In genomic region chr11:116879789-116880402, GRCh38 we compare ENCODE assay signal across 8 cellular contexts. TPM values are rescaled to one million over a fixed set of nuclear protein-coding genes. Genes with fewer than 3 reads are reported as not detected.
DNase-seq lines count a peak whose midpoint lies in the region; ATAC-seq, FAIRE-seq and TF ChIP-seq lines count a peak whose summit lies in the region.

No MANE protein-coding gene starts in this region.

- no peak for TF ChIP-seq POLR2A in stomach (IDR thresholded peaks at IDR 0.05)

- peaks cover 18% of the 10 kb centered on the region for H3K4me1 ChIP-seq in mammary epithelial cell (ENCODE audit: insufficient read depth, low read length)
- peaks cover 14% of the 10 kb centered on the region for H3K4me1 ChIP-seq in keratinocyte (ENCODE audit: control insufficient read depth, extremely low read depth, insufficient read depth, low read length)
- peaks cover 0 to 23% (median 4%) of the 10 kb centered on the region in 4 donors for H3K4me1 ChIP-seq in stomach

- H3K36me3 ChIP-seq in mammary epithelial cell (ENCODE audit: insufficient read depth, low read length) (peaks cover 3% of the 10 kb centered on the region), keratinocyte (ENCODE audit: control insufficient read depth in 2 of 2, extremely low read depth in 1 of 2, insufficient read depth in 2 of 2, low read length in 2 of 2) (peaks cover 2 to 3% of the 10 kb centered on the region in 2 experiments), stomach (peaks cover 5 to 30% (median 21%) of the 10 kb centered on the region in 4 donors)

- BruUV-seq in mammary epithelial cell (replicated peaks; lab: Mats Ljungman, UMichigan) = no TSS peak

- H2AFZ ChIP-seq in mammary epithelial cell (ENCODE audit: low read depth, low read length) (no peak overlapping the region), keratinocyte (ENCODE audit: control insufficient read depth, low read length) (no peak overlapping the region)

- no peaks in the 10 kb centered on the region for H3K9me3 ChIP-seq in mammary epithelial cell (replicated peaks; ENCODE audit: insufficient read depth, low read length)
- H3K9me3 ChIP-seq in keratinocyte (ENCODE audit: control insufficient read depth, low read depth, low read length) = no peaks in the 10 kb centered on the region
- no peaks in the 10 kb centered on the region for H3K9me3 ChIP-seq in stomach

- intact Hi-C loops in mammary epithelial cell (cut with micrococcal nuclease) = loop anchor here (1.0 to 2.0 kb wide), 3 partner anchors 219 to 346 kb away; partner anchors contain the start of gene SIK3
- intact Hi-C loops in stomach (cut with DNase I; ENCODE audit: low total_unique reads) = loop anchor here (5.0 kb wide), 1 partner anchor 227 kb away; no protein-coding TSS in a partner anchor

- CTCF ChIA-PET in mammary epithelial cell (lab: Charles Lee; ENCODE audit: low non-redundant PET) = interaction anchor here (0.5 to 1.0 kb wide), 5 partner anchors 13 to 219 kb away, joined by 3 to 6 read pairs (median 4); no protein-coding TSS in a partner anchor

- TF ChIP-seq CTCF in mammary epithelial cell (conservative IDR thresholded peaks at IDR 0.05 in 1 of 2, IDR thresholded peaks at IDR 0.05 in 1 of 2; ENCODE audit: extremely low read depth in 1 of 2, insufficient read depth in 1 of 2, low read depth in 1 of 2, low read length in 2 of 2) (peak; percentile 78 to 86), keratinocyte (optimal IDR thresholded peaks at IDR 0.05 in 1 of 3, IDR thresholded peaks at IDR 0.05 in 1 of 3, conservative IDR thresholded peaks at IDR 0.05 in 1 of 3; ENCODE audit: extremely low read depth in 1 of 3, insufficient read depth in 2 of 3, low read length in 3 of 3) (peak; percentile 51 to 71 (median 68)), stomach (IDR thresholded peaks at IDR 0.05) (peak in 5 of 7 experiments; percentile 33 to 74 (median 58))

- DNase-seq in NCI-H2171 treated with DMSO at 0.1 percent for 48 hours (lab: John Stamatoyannopoulos, UW) = peak; percentile 42
- DNase-seq in NCI-H2171 (lab: John Stamatoyannopoulos, UW) = no peak
- peak; percentile 65 for DNase-seq in HTR-8/SVneo (ENCODE audit: insufficient read length, low spot score)
- DNase-seq in NOMO-1 treated with DMSO at 0.1 percent for 48 hours (lab: John Stamatoyannopoulos, UW; ENCODE audit: unreplicated experiment) = peak; percentile 70
- peak; percentile 58 for DNase-seq in mammary epithelial cell
- peak; percentile 9 for DNase-seq in keratinocyte (ENCODE audit: low read depth, low spot score)
- no peak for DNase-seq in stomach

- dilution Hi-C loops in mammary epithelial cell (cut with HindIII; ENCODE audit: low sequenced_read_pairs) = no loop called here
- dilution Hi-C loops in keratinocyte (cut with MboI; ENCODE audit: extremely low pct_ligation_motif_present, low sequenced_read_pairs) = no loop called here

- H3K9ac ChIP-seq in mammary epithelial cell (ENCODE audit: insufficient read depth, low read length) = no peak overlapping the region
- H3K9ac ChIP-seq in keratinocyte (ENCODE audit: control insufficient read depth, extremely low read depth, insufficient read depth, low read length) = no peak overlapping the region

- peaks cover 2% of the 10 kb centered on the region for H3K9me1 ChIP-seq in keratinocyte (ENCODE audit: control insufficient read depth, extremely low read depth, insufficient read depth, low read length)

- H4K20me1 ChIP-seq in mammary epithelial cell (ENCODE audit: insufficient read depth, low read length) = no peaks in the 10 kb centered on the region
- no peaks in the 10 kb centered on the region for H4K20me1 ChIP-seq in keratinocyte (ENCODE audit: control insufficient read depth, extremely low read depth, insufficient read depth, low read length)

- H3K4me3 ChIP-seq in mammary epithelial cell (replicated peaks in 1 of 3; ENCODE audit: insufficient read depth in 1 of 3, low read depth in 2 of 3, low read length in 3 of 3) (no peak overlapping the region), keratinocyte (ENCODE audit: control insufficient read depth in 2 of 3, extremely low read depth in 1 of 3, insufficient read depth in 2 of 3, low read depth in 1 of 3, low read length in 3 of 3) (no peak overlapping the region), stomach (no peak overlapping the region)

- H3K27ac ChIP-seq in mammary epithelial cell (ENCODE audit: insufficient read depth, low read depth, low read length) (no peak overlapping the region), keratinocyte (ENCODE audit: control insufficient read depth, insufficient read depth, low read length) (no peak overlapping the region), stomach (peak overlapping the region in 1 of 5 donors; percentile 38)

- no peak for TF ChIP-seq EP300 in stomach (IDR thresholded peaks at IDR 0.05)

- no peaks in the 10 kb centered on the region for H3K27me3 ChIP-seq in mammary epithelial cell (ENCODE audit: insufficient read depth, low read length)
- no peaks in the 10 kb centered on the region for H3K27me3 ChIP-seq in keratinocyte (ENCODE audit: control insufficient read depth, extremely low read depth, insufficient read depth, low read length)
- no peaks in the 10 kb centered on the region for H3K27me3 ChIP-seq in stomach

- in situ Hi-C loops in mammary epithelial cell (cut with MboI; ENCODE audit: low sequenced_read_pairs in 2 of 2) = loop anchor here in 1 of 2 donors (10.0 kb wide), 1 partner anchor 225 kb away; no protein-coding TSS in a partner anchor

- H3K79me2 ChIP-seq in mammary epithelial cell (ENCODE audit: insufficient read depth, low read length) (no peaks in the 10 kb centered on the region), keratinocyte (ENCODE audit: control insufficient read depth, insufficient read depth, low read length) (no peaks in the 10 kb centered on the region)

- no peak for ATAC-seq in HG03460 (IDR thresholded peaks at IDR 0.05; ENCODE audit: unreplicated experiment)

- no peak for FAIRE-seq in HTR-8/SVneo (lab: Jason Lieb, UNC)
- peak; percentile 79 for FAIRE-seq in keratinocyte (lab: Jason Lieb, UNC)

- H3K4me2 ChIP-seq in mammary epithelial cell (ENCODE audit: insufficient read depth, low read depth, low read length) = no peak overlapping the region
- no peak overlapping the region for H3K4me2 ChIP-seq in keratinocyte (ENCODE audit: control insufficient read depth, extremely low read depth, insufficient read depth, low read depth, low read length)

- WGBS in mammary epithelial cell (ENCODE audit: low coverage, missing lambda C conversion rate) = 36% methylated on average over 3 of the region's 3 CpGs
- 36 to 43% (median 41%) methylated on average over 3 of the region's 3 CpGs for whole genome bisulfite sequencing in stomach, 5 donors

RNA-seq across cellular contexts. Expression of gene APOA1, which starts 42.5 kb away (rescaled TPM):
- not detected for total RNA-seq in mammary epithelial cell
- polyA plus RNA-seq in mammary epithelial cell = 0.06 TPM
- polyA minus RNA-seq in mammary epithelial cell = not detected
- polyA plus RNA-seq in keratinocyte = 0.10 TPM in 1 of 3 replicates, not detected in the others
- 0.56 TPM for polyA plus RNA-seq in keratinocyte (2011; ENCODE audit: low read depth)
- polyA plus RNA-seq in keratinocyte (2011; cell fraction: cytosol; rRNA removed) = not detected in 2 replicates
- 0.28 TPM in 1 of 2 replicates, not detected in the other for polyA plus RNA-seq in keratinocyte (2011; cell fraction: nucleus; rRNA removed)
- polyA plus RNA-seq in keratinocyte (2012; ENCODE audit: low replicate concordance) = 0.25 TPM in 1 of 2 replicates, not detected in the other
- polyA minus RNA-seq in keratinocyte = 0.20 TPM in 1 of 3 replicates, not detected in the others
- not detected for polyA minus RNA-seq in keratinocyte (2011; cell fraction: cytosol; rRNA and poly(A)+ RNA removed)
- 0.53 TPM in 1 of 2 replicates, not detected in the other for polyA minus RNA-seq in keratinocyte (2011; cell fraction: nucleus; rRNA and poly(A)+ RNA removed)
- 10 to 100 TPM in 2 of 5 donors, under 1 TPM in 1, not detected in 2; 0.87 to 73.6 (median 22.9) TPM for total RNA-seq in stomach
- 10 to 100 TPM in 2 of 3 donors, 1 to 10 TPM in 1; 8.7 to 51.0 (median 10.5) TPM for polyA plus RNA-seq in stomach

RNA-seq across cellular contexts. Expression of gene APOC3, which starts 50.2 kb away (rescaled TPM):
- total RNA-seq in mammary epithelial cell (not detected), stomach (10 to 100 TPM in 1 of 5 donors, not detected in 4; 18.9 TPM)
- polyA plus RNA-seq in mammary epithelial cell (not detected), keratinocyte (not detected in 3 replicates), stomach (not detected)
- polyA minus RNA-seq in mammary epithelial cell (not detected), keratinocyte (not detected in 3 replicates)
- polyA plus RNA-seq in keratinocyte (2011; ENCODE audit: low read depth) = not detected
- not detected in 2 replicates for polyA plus RNA-seq in keratinocyte (2011; cell fraction: cytosol; rRNA removed)
- polyA plus RNA-seq in keratinocyte (2011; cell fraction: nucleus; rRNA removed) = not detected in 2 replicates
- not detected in 2 replicates for polyA plus RNA-seq in keratinocyte (2012; ENCODE audit: low replicate concordance)
- polyA minus RNA-seq in keratinocyte (2011; cell fraction: cytosol; rRNA and poly(A)+ RNA removed) = not detected
- not detected in 2 replicates for polyA minus RNA-seq in keratinocyte (2011; cell fraction: nucleus; rRNA and poly(A)+ RNA removed)

RNA-seq across cellular contexts. Expression of gene APOA4, which starts 56.8 kb away (rescaled TPM):
- total RNA-seq in mammary epithelial cell (not detected), stomach (100 to 1,000 TPM in 1 of 5 donors, not detected in 4; 278 TPM)
- polyA plus RNA-seq in mammary epithelial cell (not detected), keratinocyte (not detected in 3 replicates), stomach (under 1 TPM; 0.08 to 0.46 (median 0.44) TPM)
- polyA minus RNA-seq in mammary epithelial cell (not detected), keratinocyte (not detected in 3 replicates)
- polyA plus RNA-seq in keratinocyte (2011; ENCODE audit: low read depth) = not detected
- not detected in 2 replicates for polyA plus RNA-seq in keratinocyte (2011; cell fraction: cytosol; rRNA removed)
- not detected in 2 replicates for polyA plus RNA-seq in keratinocyte (2011; cell fraction: nucleus; rRNA removed)
- polyA plus RNA-seq in keratinocyte (2012; ENCODE audit: low replicate concordance) = not detected in 2 replicates
- polyA minus RNA-seq in keratinocyte (2011; cell fraction: cytosol; rRNA and poly(A)+ RNA removed) = not detected
- not detected in 2 replicates for polyA minus RNA-seq in keratinocyte (2011; cell fraction: nucleus; rRNA and poly(A)+ RNA removed)

Comparison
In these comparisons a context has a peak if more than half of its experiments do, and no peak if none do; other contexts are left out.
1. DNase-seq: peak in NCI-H2171 treated with DMSO at 0.1 percent for 48 hours (single experiment), HTR-8/SVneo (single experiment), NOMO-1 treated with DMSO at 0.1 percent for 48 hours (single experiment), mammary epithelial cell (single experiment) and keratinocyte (single experiment); none in NCI-H2171 (single experiment) and stomach (single experiment).
2. Peak in every context shown above with its lines, with median percentiles within 50 percentile points of each other: CTCF ChIP-seq.